1 cellular context compared by ENCODE assay signal in the genomic region with DNA sequence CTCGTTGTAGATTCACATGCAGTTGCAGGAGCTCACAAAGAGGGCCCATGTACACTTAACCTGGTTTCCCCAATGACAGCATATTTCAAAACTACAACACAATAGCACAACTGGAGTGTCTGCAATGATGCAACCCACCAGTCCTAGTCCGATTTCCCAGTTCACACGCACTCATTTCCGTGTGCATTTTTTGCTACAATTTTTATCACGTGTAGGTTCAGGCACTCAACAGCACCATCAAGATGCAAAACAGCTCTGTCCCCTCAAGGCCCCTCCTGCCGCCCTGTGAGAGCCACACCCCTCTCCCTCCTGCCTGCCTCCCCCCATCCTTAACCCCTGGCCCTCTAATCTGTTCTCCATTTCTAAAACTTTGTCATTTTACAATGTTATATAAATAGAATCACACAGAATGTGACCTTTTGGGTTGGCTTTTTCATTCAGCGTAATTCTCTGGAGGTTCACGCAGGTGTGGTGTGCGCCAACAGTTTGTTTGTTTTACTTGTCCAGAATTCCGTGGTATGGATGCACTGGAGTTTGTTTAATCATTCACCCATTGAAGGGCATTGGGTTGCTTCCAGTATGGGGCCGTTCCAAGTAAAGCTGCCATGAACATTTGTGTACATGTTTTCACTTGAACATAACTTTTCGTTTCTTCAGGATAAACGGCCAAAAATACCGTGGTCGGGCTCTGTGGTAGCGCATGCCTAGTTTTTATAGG.
TF ChIP-seq lines count a peak whose summit lies in the region.

No MANE protein-coding gene starts in this region.

TF ChIP-seq in HepG2, 621 proteins besides CTCF, POLR2A, EP300 and RAD21 (continued from another document and continues in another):
- TF ChIP-seq, protein P1, sequence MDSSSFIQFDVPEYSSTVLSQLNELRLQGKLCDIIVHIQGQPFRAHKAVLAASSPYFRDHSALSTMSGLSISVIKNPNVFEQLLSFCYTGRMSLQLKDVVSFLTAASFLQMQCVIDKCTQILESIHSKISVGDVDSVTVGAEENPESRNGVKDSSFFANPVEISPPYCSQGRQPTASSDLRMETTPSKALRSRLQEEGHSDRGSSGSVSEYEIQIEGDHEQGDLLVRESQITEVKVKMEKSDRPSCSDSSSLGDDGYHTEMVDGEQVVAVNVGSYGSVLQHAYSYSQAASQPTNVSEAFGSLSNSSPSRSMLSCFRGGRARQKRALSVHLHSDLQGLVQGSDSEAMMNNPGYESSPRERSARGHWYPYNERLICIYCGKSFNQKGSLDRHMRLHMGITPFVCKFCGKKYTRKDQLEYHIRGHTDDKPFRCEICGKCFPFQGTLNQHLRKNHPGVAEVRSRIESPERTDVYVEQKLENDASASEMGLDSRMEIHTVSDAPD (CRISPR knock-in tag; IDR thresholded peaks at IDR 0.05): no peak
- no peak for TF ChIP-seq KDM2A (CRISPR knock-in tag; IDR thresholded peaks at IDR 0.05; ENCODE audit: borderline replicate concordance, low read depth)
- no peak for TF ChIP-seq SP1 (IDR thresholded peaks at IDR 0.05)
- no peak for TF ChIP-seq SP1 (CRISPR knock-in tag; IDR thresholded peaks at IDR 0.05)
- no peak for TF ChIP-seq MIER3 (CRISPR knock-in tag; IDR thresholded peaks at IDR 0.05; ENCODE audit: borderline replicate concordance)
- TF ChIP-seq U2AF1 (optimal IDR thresholded peaks at IDR 0.05; ENCODE audit: low read depth, low read length): no peak
- TF ChIP-seq ZNF577 (CRISPR knock-in tag; IDR thresholded peaks at IDR 0.05; ENCODE audit: borderline replicate concordance, low read depth): no peak
- TF ChIP-seq, protein P2, sequence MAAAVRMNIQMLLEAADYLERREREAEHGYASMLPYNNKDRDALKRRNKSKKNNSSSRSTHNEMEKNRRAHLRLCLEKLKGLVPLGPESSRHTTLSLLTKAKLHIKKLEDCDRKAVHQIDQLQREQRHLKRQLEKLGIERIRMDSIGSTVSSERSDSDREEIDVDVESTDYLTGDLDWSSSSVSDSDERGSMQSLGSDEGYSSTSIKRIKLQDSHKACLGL (CRISPR knock-in tag; IDR thresholded peaks at IDR 0.05): no peak
- TF ChIP-seq ZNF501 (CRISPR knock-in tag; IDR thresholded peaks at IDR 0.05): no peak
- TF ChIP-seq RXRB (CRISPR knock-in tag; IDR thresholded peaks at IDR 0.05; ENCODE audit: borderline replicate concordance): no peak
- TF ChIP-seq ZBTB21 (CRISPR knock-in tag; IDR thresholded peaks at IDR 0.05): no peak
- TF ChIP-seq ZNF296 (CRISPR knock-in tag; conservative IDR thresholded peaks at IDR 0.05): no peak
- TF ChIP-seq MATR3 (CRISPR knock-in tag; IDR thresholded peaks at IDR 0.05): no peak
- TF ChIP-seq ZFP82 (CRISPR knock-in tag; IDR thresholded peaks at IDR 0.05; ENCODE audit: borderline replicate concordance): no peak
- TF ChIP-seq ZFX (CRISPR knock-in tag; IDR thresholded peaks at IDR 0.05; ENCODE audit: low read depth): no peak
- TF ChIP-seq, protein P3, sequence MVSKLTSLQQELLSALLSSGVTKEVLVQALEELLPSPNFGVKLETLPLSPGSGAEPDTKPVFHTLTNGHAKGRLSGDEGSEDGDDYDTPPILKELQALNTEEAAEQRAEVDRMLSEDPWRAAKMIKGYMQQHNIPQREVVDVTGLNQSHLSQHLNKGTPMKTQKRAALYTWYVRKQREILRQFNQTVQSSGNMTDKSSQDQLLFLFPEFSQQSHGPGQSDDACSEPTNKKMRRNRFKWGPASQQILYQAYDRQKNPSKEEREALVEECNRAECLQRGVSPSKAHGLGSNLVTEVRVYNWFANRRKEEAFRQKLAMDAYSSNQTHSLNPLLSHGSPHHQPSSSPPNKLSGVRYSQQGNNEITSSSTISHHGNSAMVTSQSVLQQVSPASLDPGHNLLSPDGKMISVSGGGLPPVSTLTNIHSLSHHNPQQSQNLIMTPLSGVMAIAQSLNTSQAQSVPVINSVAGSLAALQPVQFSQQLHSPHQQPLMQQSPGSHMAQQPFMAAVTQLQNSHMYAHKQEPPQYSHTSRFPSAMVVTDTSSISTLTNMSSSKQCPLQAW (CRISPR knock-in tag; IDR thresholded peaks at IDR 0.05): peak; percentile 91
- no peak for TF ChIP-seq ZNF260 (CRISPR knock-in tag; IDR thresholded peaks at IDR 0.05; ENCODE audit: borderline replicate concordance, low read depth)
- TF ChIP-seq PCBP1 (IDR thresholded peaks at IDR 0.05; ENCODE audit: borderline replicate concordance, low read depth, low read length): no peak
- no peak for TF ChIP-seq ZNF34 (CRISPR knock-in tag; IDR thresholded peaks at IDR 0.05; ENCODE audit: borderline replicate concordance)
- no peak for TF ChIP-seq PTBP1 (IDR thresholded peaks at IDR 0.05; ENCODE audit: low read depth, low read length, poor library complexity, severe bottlenecking)
- no peak for TF ChIP-seq ZNF234 (CRISPR knock-in tag; conservative IDR thresholded peaks at IDR 0.05)
- no peak for TF ChIP-seq SOX6 (IDR thresholded peaks at IDR 0.05)
- TF ChIP-seq SOX6 (CRISPR knock-in tag; IDR thresholded peaks at IDR 0.05): peak; percentile 45
- TF ChIP-seq FOXA3 (CRISPR knock-in tag; IDR thresholded peaks at IDR 0.05): no peak
- TF ChIP-seq DR1 (CRISPR knock-in tag; IDR thresholded peaks at IDR 0.05): no peak
- TF ChIP-seq SRSF9 (IDR thresholded peaks at IDR 0.05; ENCODE audit: borderline replicate concordance, insufficient read depth, low read depth, low read length, poor library complexity, severe bottlenecking): no peak
- no peak for TF ChIP-seq KDM5B (CRISPR knock-in tag; IDR thresholded peaks at IDR 0.05; ENCODE audit: borderline replicate concordance)
- TF ChIP-seq, protein P4, sequence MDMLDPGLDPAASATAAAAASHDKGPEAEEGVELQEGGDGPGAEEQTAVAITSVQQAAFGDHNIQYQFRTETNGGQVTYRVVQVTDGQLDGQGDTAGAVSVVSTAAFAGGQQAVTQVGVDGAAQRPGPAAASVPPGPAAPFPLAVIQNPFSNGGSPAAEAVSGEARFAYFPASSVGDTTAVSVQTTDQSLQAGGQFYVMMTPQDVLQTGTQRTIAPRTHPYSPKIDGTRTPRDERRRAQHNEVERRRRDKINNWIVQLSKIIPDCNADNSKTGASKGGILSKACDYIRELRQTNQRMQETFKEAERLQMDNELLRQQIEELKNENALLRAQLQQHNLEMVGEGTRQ (IDR thresholded peaks at IDR 0.05; ENCODE audit: low read depth, low read length): no peak
- TF ChIP-seq, protein P4 (CRISPR knock-in tag; IDR thresholded peaks at IDR 0.05; ENCODE audit: borderline replicate concordance): 0 out of 2 replicates have a peak, but pooled peaks have one; percentile 35
- no peak for TF ChIP-seq ZC3H13 (CRISPR knock-in tag; IDR thresholded peaks at IDR 0.05)
- no peak for TF ChIP-seq ZNF782 (CRISPR knock-in tag; IDR thresholded peaks at IDR 0.05; ENCODE audit: borderline replicate concordance)
- TF ChIP-seq IKZF4 (CRISPR knock-in tag; IDR thresholded peaks at IDR 0.05; ENCODE audit: borderline replicate concordance, low read depth, not compliant biosample characterization): no peak
- no peak for TF ChIP-seq ZNF768 (CRISPR knock-in tag; IDR thresholded peaks at IDR 0.05)
- no peak for TF ChIP-seq ZSCAN29 (CRISPR knock-in tag; conservative IDR thresholded peaks at IDR 0.05)
- no peak for TF ChIP-seq ZNF724P (CRISPR knock-in tag; IDR thresholded peaks at IDR 0.05; ENCODE audit: borderline replicate concordance)
- TF ChIP-seq ZNF644 (CRISPR knock-in tag; IDR thresholded peaks at IDR 0.05; ENCODE audit: low read depth): peak; percentile 97
- TF ChIP-seq, protein P5, sequence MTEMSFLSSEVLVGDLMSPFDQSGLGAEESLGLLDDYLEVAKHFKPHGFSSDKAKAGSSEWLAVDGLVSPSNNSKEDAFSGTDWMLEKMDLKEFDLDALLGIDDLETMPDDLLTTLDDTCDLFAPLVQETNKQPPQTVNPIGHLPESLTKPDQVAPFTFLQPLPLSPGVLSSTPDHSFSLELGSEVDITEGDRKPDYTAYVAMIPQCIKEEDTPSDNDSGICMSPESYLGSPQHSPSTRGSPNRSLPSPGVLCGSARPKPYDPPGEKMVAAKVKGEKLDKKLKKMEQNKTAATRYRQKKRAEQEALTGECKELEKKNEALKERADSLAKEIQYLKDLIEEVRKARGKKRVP (CRISPR knock-in tag; IDR thresholded peaks at IDR 0.05): peak in 1 of 2 experiments; percentile 57; a peak in 1 of 4 replicates
- no peak for TF ChIP-seq NCOA5 (CRISPR knock-in tag; IDR thresholded peaks at IDR 0.05)
- TF ChIP-seq, protein P6, sequence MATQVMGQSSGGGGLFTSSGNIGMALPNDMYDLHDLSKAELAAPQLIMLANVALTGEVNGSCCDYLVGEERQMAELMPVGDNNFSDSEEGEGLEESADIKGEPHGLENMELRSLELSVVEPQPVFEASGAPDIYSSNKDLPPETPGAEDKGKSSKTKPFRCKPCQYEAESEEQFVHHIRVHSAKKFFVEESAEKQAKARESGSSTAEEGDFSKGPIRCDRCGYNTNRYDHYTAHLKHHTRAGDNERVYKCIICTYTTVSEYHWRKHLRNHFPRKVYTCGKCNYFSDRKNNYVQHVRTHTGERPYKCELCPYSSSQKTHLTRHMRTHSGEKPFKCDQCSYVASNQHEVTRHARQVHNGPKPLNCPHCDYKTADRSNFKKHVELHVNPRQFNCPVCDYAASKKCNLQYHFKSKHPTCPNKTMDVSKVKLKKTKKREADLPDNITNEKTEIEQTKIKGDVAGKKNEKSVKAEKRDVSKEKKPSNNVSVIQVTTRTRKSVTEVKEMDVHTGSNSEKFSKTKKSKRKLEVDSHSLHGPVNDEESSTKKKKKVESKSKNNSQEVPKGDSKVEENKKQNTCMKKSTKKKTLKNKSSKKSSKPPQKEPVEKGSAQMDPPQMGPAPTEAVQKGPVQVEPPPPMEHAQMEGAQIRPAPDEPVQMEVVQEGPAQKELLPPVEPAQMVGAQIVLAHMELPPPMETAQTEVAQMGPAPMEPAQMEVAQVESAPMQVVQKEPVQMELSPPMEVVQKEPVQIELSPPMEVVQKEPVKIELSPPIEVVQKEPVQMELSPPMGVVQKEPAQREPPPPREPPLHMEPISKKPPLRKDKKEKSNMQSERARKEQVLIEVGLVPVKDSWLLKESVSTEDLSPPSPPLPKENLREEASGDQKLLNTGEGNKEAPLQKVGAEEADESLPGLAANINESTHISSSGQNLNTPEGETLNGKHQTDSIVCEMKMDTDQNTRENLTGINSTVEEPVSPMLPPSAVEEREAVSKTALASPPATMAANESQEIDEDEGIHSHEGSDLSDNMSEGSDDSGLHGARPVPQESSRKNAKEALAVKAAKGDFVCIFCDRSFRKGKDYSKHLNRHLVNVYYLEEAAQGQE (IDR thresholded peaks at IDR 0.05; ENCODE audit: borderline replicate concordance in 1 of 2, low read depth in 1 of 2, low read length in 2 of 2): no peak
- TF ChIP-seq ZNF180 (CRISPR knock-in tag; IDR thresholded peaks at IDR 0.05; ENCODE audit: borderline replicate concordance, low read depth): no peak
- TF ChIP-seq SOX13 (IDR thresholded peaks at IDR 0.05): no peak
- no peak for TF ChIP-seq SOX13 (CRISPR knock-in tag; conservative IDR thresholded peaks at IDR 0.05 in 1 of 2, IDR thresholded peaks at IDR 0.05 in 1 of 2)
- no peak for TF ChIP-seq ZNF614 (CRISPR knock-in tag; IDR thresholded peaks at IDR 0.05; ENCODE audit: borderline replicate concordance)
- no peak for TF ChIP-seq POLR2AphosphoS2 (IDR thresholded peaks at IDR 0.05; ENCODE audit: low read depth, low read length)
- no peak for TF ChIP-seq ZBTB38 (CRISPR knock-in tag; IDR thresholded peaks at IDR 0.05)
- TF ChIP-seq, protein P7, sequence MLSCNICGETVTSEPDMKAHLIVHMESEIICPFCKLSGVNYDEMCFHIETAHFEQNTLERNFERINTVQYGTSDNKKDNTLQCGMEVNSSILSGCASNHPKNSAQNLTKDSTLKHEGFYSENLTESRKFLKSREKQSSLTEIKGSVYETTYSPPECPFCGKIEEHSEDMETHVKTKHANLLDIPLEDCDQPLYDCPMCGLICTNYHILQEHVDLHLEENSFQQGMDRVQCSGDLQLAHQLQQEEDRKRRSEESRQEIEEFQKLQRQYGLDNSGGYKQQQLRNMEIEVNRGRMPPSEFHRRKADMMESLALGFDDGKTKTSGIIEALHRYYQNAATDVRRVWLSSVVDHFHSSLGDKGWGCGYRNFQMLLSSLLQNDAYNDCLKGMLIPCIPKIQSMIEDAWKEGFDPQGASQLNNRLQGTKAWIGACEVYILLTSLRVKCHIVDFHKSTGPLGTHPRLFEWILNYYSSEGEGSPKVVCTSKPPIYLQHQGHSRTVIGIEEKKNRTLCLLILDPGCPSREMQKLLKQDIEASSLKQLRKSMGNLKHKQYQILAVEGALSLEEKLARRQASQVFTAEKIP (CRISPR knock-in tag; IDR thresholded peaks at IDR 0.05; ENCODE audit: borderline replicate concordance): no peak
- TF ChIP-seq, protein P8, sequence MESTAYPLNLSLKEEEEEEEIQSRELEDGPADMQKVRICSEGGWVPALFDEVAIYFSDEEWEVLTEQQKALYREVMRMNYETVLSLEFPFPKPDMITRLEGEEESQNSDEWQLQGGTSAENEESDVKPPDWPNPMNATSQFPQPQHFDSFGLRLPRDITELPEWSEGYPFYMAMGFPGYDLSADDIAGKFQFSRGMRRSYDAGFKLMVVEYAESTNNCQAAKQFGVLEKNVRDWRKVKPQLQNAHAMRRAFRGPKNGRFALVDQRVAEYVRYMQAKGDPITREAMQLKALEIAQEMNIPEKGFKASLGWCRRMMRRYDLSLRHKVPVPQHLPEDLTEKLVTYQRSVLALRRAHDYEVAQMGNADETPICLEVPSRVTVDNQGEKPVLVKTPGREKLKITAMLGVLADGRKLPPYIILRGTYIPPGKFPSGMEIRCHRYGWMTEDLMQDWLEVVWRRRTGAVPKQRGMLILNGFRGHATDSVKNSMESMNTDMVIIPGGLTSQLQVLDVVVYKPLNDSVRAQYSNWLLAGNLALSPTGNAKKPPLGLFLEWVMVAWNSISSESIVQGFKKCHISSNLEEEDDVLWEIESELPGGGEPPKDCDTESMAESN (CRISPR knock-in tag; conservative IDR thresholded peaks at IDR 0.05): no peak
- TF ChIP-seq, protein P9, sequence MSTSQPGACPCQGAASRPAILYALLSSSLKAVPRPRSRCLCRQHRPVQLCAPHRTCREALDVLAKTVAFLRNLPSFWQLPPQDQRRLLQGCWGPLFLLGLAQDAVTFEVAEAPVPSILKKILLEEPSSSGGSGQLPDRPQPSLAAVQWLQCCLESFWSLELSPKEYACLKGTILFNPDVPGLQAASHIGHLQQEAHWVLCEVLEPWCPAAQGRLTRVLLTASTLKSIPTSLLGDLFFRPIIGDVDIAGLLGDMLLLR (CRISPR knock-in tag; IDR thresholded peaks at IDR 0.05): no peak
- TF ChIP-seq SAP130 (CRISPR knock-in tag; IDR thresholded peaks at IDR 0.05; ENCODE audit: low read depth): 0 out of 2 replicates have a peak, but pooled peaks have one; percentile 24
- TF ChIP-seq, protein P10, sequence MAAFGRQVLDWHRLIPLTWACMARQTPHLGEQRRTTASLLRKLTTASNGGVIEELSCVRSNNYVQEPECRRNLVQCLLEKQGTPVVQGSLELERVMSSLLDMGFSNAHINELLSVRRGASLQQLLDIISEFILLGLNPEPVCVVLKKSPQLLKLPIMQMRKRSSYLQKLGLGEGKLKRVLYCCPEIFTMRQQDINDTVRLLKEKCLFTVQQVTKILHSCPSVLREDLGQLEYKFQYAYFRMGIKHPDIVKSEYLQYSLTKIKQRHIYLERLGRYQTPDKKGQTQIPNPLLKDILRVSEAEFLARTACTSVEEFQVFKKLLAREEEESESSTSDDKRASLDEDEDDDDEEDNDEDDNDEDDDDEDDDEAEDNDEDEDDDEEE (CRISPR knock-in tag; IDR thresholded peaks at IDR 0.05): no peak
- peak; percentile 52; the same call in 1 of the 2 replicates for TF ChIP-seq CEBPG (CRISPR knock-in tag; IDR thresholded peaks at IDR 0.05)
- TF ChIP-seq IRF2 (CRISPR knock-in tag; IDR thresholded peaks at IDR 0.05): no peak
